8 cellular contexts compared by ENCODE assay signal in genomic region chr1:20508411-20508771, GRCh38. TPM values are rescaled to one million over a fixed set of nuclear protein-coding genes. Genes with fewer than 3 reads are reported as not detected.
DNase-seq lines count a peak whose midpoint lies in the region; ATAC-seq and TF ChIP-seq lines count a peak whose summit lies in the region.

No MANE protein-coding gene starts in this region.

- TF ChIP-seq EP300 in gastroesophageal sphincter (IDR thresholded peaks at IDR 0.05) = no peak

- H3K27ac ChIP-seq in gastroesophageal sphincter = peak overlapping the region; percentile 78 to 93 (median 88)

- H3K27me3 ChIP-seq in H7 (ENCODE audit: control insufficient read depth, insufficient read depth, low read length) = peaks cover 5% of the 10 kb centered on the region; the same call in 1 of the 2 replicates
- H3K27me3 ChIP-seq in gastroesophageal sphincter = peaks cover 30% of the 10 kb centered on the region

- peaks cover 0 to 48% (median 18%) of the 10 kb centered on the region in 3 donors for H3K4me1 ChIP-seq in gastroesophageal sphincter

- ATAC-seq in gastroesophageal sphincter (no peak), HG03159 (IDR thresholded peaks at IDR 0.05; ENCODE audit: unreplicated experiment) (no peak), GM18907 (IDR thresholded peaks at IDR 0.05; ENCODE audit: unreplicated experiment) (no peak)

- H3K9me3 ChIP-seq in gastroesophageal sphincter = no peaks in the 10 kb centered on the region

- no peak for TF ChIP-seq POLR2A in gastroesophageal sphincter (IDR thresholded peaks at IDR 0.05)

- WGBS in gastroesophageal sphincter (ENCODE audit: low coverage in 1 of 2), 2 donors = 60 to 64% methylated on average over 5 of the region's 5 CpGs

- peak overlapping the region; percentile 98 for H3K4me3 ChIP-seq in H7 (ENCODE audit: insufficient read depth, low read depth, low read length)
- peak overlapping the region; percentile 96 for H3K4me3 ChIP-seq in WI38 (ENCODE audit: low read depth, low read length)
- H3K4me3 ChIP-seq in gastroesophageal sphincter = peak overlapping the region; percentile 90 to 93
- peak overlapping the region; percentile 95 for H3K4me3 ChIP-seq in skeletal muscle cell (ENCODE audit: low read depth, low read length)

- DNase-seq in H7 (no peak), skeletal muscle cell (ENCODE audit: low read depth) (no peak), DMS53 treated with DMSO at 0.1 percent for 48 hours (lab: John Stamatoyannopoulos, UW; ENCODE audit: unreplicated experiment) (no peak), NCI-H2171 treated with DMSO at 0.1 percent for 48 hours (lab: John Stamatoyannopoulos, UW) (no peak)

- no peaks in the 10 kb centered on the region for H3K36me3 ChIP-seq in H7 (replicated peaks; ENCODE audit: control insufficient read depth, insufficient read depth, low read length)
- peaks cover 0 to 10% of the 10 kb centered on the region in 2 donors for H3K36me3 ChIP-seq in gastroesophageal sphincter

- TF ChIP-seq CTCF in WI38 (IDR thresholded peaks at IDR 0.05; ENCODE audit: low read depth, low read length) = no peak
- no peak for TF ChIP-seq CTCF in gastroesophageal sphincter (IDR thresholded peaks at IDR 0.05)

RNA-seq across cellular contexts. Expression of gene MUL1, which starts 0.4 kb away (rescaled TPM):
- 30.8 and 32.6 TPM in 2 replicates for total RNA-seq in H7 (2014; rRNA removed; shearing (Covaris generic))
- 10 to 100 TPM; 26.5 to 52.0 (median 43.8) TPM for total RNA-seq in gastroesophageal sphincter

RNA-seq across cellular contexts. Expression of gene CAMK2N1, which starts 22.4 kb away (rescaled TPM):
- 0.92 and 1.5 TPM in 2 replicates for total RNA-seq in H7 (2014; rRNA removed; shearing (Covaris generic))
- 10 to 100 TPM; 18.2 to 29.6 (median 26.2) TPM for total RNA-seq in gastroesophageal sphincter

RNA-seq across cellular contexts. Expression of gene FAM43B, which starts 44.0 kb away (rescaled TPM):
- 4.1 and 6.1 TPM in 2 replicates for total RNA-seq in H7 (2014; rRNA removed; shearing (Covaris generic))
- 1 to 10 TPM in 2 of 4 donors, under 1 TPM in 2; 0.62 to 1.3 (median 1.1) TPM for total RNA-seq in gastroesophageal sphincter
